14 cellular contexts compared by ENCODE assay signal in the genomic region with DNA sequence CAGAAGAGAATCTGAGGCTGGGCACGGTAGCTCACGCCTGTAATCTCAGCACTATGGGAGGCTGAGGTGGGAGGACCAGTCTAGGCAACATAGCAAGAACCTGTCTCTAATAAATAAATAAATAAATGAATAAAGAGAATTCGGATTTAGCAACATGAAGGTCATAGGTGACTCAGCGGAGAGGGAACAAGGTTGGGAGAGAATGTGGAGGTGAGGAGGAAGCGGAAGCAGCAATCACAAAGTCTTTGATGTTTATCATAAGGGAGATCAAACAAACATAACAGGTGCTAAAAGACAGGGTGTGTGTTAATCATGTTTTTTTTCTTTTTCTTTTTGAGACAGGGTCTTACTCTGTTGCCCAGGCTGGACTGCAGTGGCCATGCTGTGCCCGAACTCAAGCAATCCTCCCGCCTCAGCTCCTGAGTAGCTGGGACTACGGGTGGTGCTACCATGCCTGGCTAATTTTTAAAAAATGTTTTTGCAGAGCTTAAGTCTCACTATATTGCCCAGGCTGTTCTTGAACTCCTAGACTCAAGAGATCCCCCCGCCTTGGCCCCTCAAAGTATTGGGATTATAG. TPM values are rescaled to one million over a fixed set of nuclear protein-coding genes. Genes with fewer than 3 reads are reported as not detected.
A peak's percentile ranks its signal among the peaks of the same experiment; 100 is the strongest.
DNase-seq lines count a peak whose midpoint lies in the region; ATAC-seq and TF ChIP-seq lines count a peak whose summit lies in the region.
"Had no signal": no experiment of that assay in that cellular context is flagged by ENCODE, and none has a peak within 500 bp of the region (broad histone marks: within the 10 kb centered on the region; RNA-seq: fewer than 3 reads in every experiment).

No MANE protein-coding gene starts in this region.

- H3K9me3 ChIP-seq in BLaER1: no peaks in the 10 kb centered on the region
- H3K9me3 ChIP-seq: prostate gland had no signal

- CTCF ChIA-PET in activated CD8-positive, alpha-beta T cell treated with anti-CD3 and anti-CD28 coated beads for 36 hours (lab: Charles Lee): interaction anchor here (0.6 to 1.4 kb wide), 2 partner anchors 8 to 48 kb away, joined by 3 read pairs; no protein-coding TSS in a partner anchor

- no peak for TF ChIP-seq CTCF in activated CD8-positive, alpha-beta T cell treated with anti-CD3 and anti-CD28 coated beads for 36 hours (IDR thresholded peaks at IDR 0.05)
- TF ChIP-seq CTCF in epithelial cell of esophagus (IDR thresholded peaks at IDR 0.05; ENCODE audit: insufficient read depth, low read depth, low read length, missing control alignments): no peak

- H3K4me3 ChIP-seq in BLaER1 (no peak overlapping the region), epithelial cell of esophagus (ENCODE audit: low read length) (no peak overlapping the region)
- peak overlapping the region; percentile 12; the same call in 1 of the 2 replicates for H3K4me3 ChIP-seq in Jurkat, Clone E6-1 (ENCODE audit: low read length)
- H3K4me3 ChIP-seq: prostate gland had no signal

- peak overlapping the region; percentile 1 for H3K4me3 Mint-ChIP-seq in activated CD8-positive, alpha-beta T cell treated with anti-CD3 and anti-CD28 coated beads for 36 hours

- H3K9ac ChIP-seq in BLaER1: no peak overlapping the region

- H4K20me1 ChIP-seq in BLaER1: no peaks in the 10 kb centered on the region

- no peak for ATAC-seq in activated CD8-positive, alpha-beta T cell treated with anti-CD3 and anti-CD28 coated beads for 36 hours
- no peak for ATAC-seq in GM21825 (IDR thresholded peaks at IDR 0.05; ENCODE audit: unreplicated experiment)
- ATAC-seq: Right ventricle myocardium inferior had no signal

- peaks cover 25% of the 10 kb centered on the region for H3K36me3 Mint-ChIP-seq in activated CD8-positive, alpha-beta T cell treated with anti-CD3 and anti-CD28 coated beads for 36 hours (ENCODE audit: low read depth)

- H3K27ac Mint-ChIP-seq in activated CD8-positive, alpha-beta T cell treated with anti-CD3 and anti-CD28 coated beads for 36 hours: peak overlapping the region; percentile 79

- H3K27me3 Mint-ChIP-seq in activated CD8-positive, alpha-beta T cell treated with anti-CD3 and anti-CD28 coated beads for 36 hours: no peaks in the 10 kb centered on the region

- H3K27me3 ChIP-seq in BLaER1: no peaks in the 10 kb centered on the region

- POLR2A ChIA-PET in activated CD8-positive, alpha-beta T cell treated with anti-CD3 and anti-CD28 coated beads for 36 hours (lab: Charles Lee): interaction anchor here (0.6 to 2.2 kb wide), 10 partner anchors 8 to 67 kb away, joined by 3 to 7 read pairs (median 3); a partner anchor contains a TSS

- DNase-seq in Jurkat, Clone E6-1 (ENCODE audit: low read depth, low spot score): peak; percentile 85
- DNase-seq in activated CD8-positive, alpha-beta T cell treated with anti-CD3 and anti-CD28 coated beads for 36 hours: peak; percentile 30
- DNase-seq in epithelial cell of esophagus (ENCODE audit: low read depth) (peak; percentile 54), AG08395 (ENCODE audit: low spot score) (no peak), GOT3 (lab: John Stamatoyannopoulos, UW) (no peak)
- no peak for DNase-seq in activated CD4-positive, CD25-positive, alpha-beta regulatory T cell treated with anti-CD3 and anti-CD28 coated beads, Interleukin-2, amount 50 U/mL, for 72 hours
- DNase-seq: AML-193, dermis blood vessel endothelial cell, foreskin melanocyte, NCI-H510A treated with DMSO at 0.1 percent for 48 hours had no signal

- H3K9me3 Mint-ChIP-seq in activated CD8-positive, alpha-beta T cell treated with anti-CD3 and anti-CD28 coated beads for 36 hours: no peaks in the 10 kb centered on the region

- peaks cover 67% of the 10 kb centered on the region for H3K4me1 ChIP-seq in BLaER1
- H3K4me1 ChIP-seq: prostate gland had no signal

- 0 out of 2 replicates have a peak overlapping the region, but pooled peaks have one; percentile 7 for H3K27ac ChIP-seq in BLaER1
- H3K27ac ChIP-seq: prostate gland had no signal

- H3K4me1 Mint-ChIP-seq in activated CD8-positive, alpha-beta T cell treated with anti-CD3 and anti-CD28 coated beads for 36 hours (ENCODE audit: low read depth): peaks cover 64% of the 10 kb centered on the region

- intact Hi-C loops in activated CD8-positive, alpha-beta T cell treated with anti-CD3 and anti-CD28 coated beads for 36 hours (cut with micrococcal nuclease): no loop called here

- no peak overlapping the region for H3K4me2 ChIP-seq in BLaER1

- H3K36me3 ChIP-seq in BLaER1: no peaks in the 10 kb centered on the region
- H3K36me3 ChIP-seq: prostate gland had no signal

RNA-seq across cellular contexts. Expression of a gene that starts 16.3 kb away (rescaled TPM):
- 11.5 TPM for polyA plus RNA-seq in Jurkat, Clone E6-1 (2012; ENCODE audit: insufficient read depth, insufficient read length)
- 10 to 100 TPM; 13.8 to 15.6 TPM for total RNA-seq in activated CD8-positive, alpha-beta T cell treated with anti-CD3 and anti-CD28 coated beads for 36 hours
- total RNA-seq: dermis blood vessel endothelial cell, Right ventricle myocardium inferior had no signal

RNA-seq across cellular contexts. Expression of a gene that starts 25.8 kb away (rescaled TPM):
- 15.5 TPM for polyA plus RNA-seq in Jurkat, Clone E6-1 (2012; ENCODE audit: insufficient read depth, insufficient read length)
- 10 to 100 TPM; 26.6 to 28.2 TPM for total RNA-seq in activated CD8-positive, alpha-beta T cell treated with anti-CD3 and anti-CD28 coated beads for 36 hours

RNA-seq across cellular contexts. Expression of a gene that starts 41.2 kb away (rescaled TPM):
- polyA plus RNA-seq in Jurkat, Clone E6-1 (2012; ENCODE audit: insufficient read depth, insufficient read length): 21.2 TPM
- 10 to 100 TPM; 57.3 to 59.9 TPM for total RNA-seq in activated CD8-positive, alpha-beta T cell treated with anti-CD3 and anti-CD28 coated beads for 36 hours

Comparison
In these comparisons a context has a peak if more than half of its experiments do, and no peak if none do; other contexts are left out.
1. DNase-seq: peak in Jurkat, Clone E6-1 (single experiment), activated CD8-positive, alpha-beta T cell treated with anti-CD3 and anti-CD28 coated beads for 36 hours (single experiment) and epithelial cell of esophagus (single experiment); none in activated CD4-positive, CD25-positive, alpha-beta regulatory T cell treated with anti-CD3 and anti-CD28 coated beads, Interleukin-2, amount 50 U/mL, for 72 hours (single experiment), AG08395 (single experiment) and GOT3 (single experiment).